14 cellular contexts compared by ENCODE assay signal in the genomic region with DNA sequence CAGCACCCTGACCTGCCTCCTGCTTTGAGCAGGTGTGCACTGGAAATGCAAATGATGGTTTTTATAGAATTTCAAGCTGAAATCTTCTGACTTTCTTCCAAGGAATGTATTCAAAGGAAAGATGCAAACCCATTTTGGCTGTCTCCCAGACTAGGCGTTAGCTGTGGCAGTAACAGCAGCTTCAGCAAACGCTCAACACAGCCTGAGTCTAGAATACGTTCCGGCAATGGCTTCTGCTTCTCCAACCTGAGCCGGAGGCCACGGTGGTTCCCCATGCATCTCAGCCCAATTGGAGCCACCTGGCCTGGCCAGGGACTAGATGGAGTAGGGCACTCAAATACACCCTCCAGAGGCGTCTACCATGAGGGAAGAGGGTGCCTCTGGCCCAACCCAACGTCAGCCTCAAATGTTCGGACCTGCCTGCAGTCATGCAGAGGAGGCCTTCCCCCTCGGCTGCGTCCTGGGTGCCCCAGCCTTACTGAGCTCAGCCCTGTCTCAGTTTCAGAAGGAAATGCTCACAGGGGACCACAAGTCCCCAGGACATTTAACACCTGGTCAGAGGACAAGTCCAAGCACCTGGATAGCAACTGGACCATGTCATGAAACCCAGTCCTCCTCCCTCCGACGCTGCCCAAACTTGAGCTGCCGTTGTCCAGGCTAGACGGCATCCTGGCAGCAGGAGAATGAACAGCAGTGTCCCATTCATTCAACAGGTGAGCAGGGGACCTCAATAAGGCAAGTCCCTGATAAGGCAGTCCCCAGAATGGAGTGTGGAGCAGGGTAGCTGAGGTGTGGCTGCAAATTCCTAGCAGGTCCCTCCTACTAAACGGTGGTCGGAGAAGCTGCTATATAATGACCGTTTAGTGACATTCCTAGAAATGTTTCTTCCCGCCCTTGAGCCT.
"Had no signal": no experiment of that assay in that cellular context is flagged by ENCODE, and none has a peak within 500 bp of the region (broad histone marks: within the 10 kb centered on the region; RNA-seq: fewer than 3 reads in every experiment).

No MANE protein-coding gene starts in this region.

- H3K9me3 ChIP-seq: breast epithelium, esophagus squamous epithelium, gastroesophageal sphincter had no signal

- H3K9me3 Mint-ChIP-seq: neural progenitor cell; T-helper 2 cell treated with Interferon-gamma antibody and Interleukin-4, amounts not matched to agents 5 μg/mL and 100 μg/mL, for 36 hours had no signal

- H3K36me3 Mint-ChIP-seq: neural progenitor cell had no signal

- H3K27ac ChIP-seq: breast epithelium, esophagus squamous epithelium, gastroesophageal sphincter, neural progenitor cell had no signal

- H3K27ac Mint-ChIP-seq: activated naive CD8-positive, alpha-beta T cell; neural progenitor cell; T-helper 2 cell treated with Interferon-gamma antibody and Interleukin-4, amounts not matched to agents 5 μg/mL and 100 μg/mL, for 36 hours had no signal

- H3K4me3 Mint-ChIP-seq: activated naive CD8-positive, alpha-beta T cell; neural progenitor cell; T-helper 2 cell treated with Interferon-gamma antibody and Interleukin-4, amounts not matched to agents 5 μg/mL and 100 μg/mL, for 36 hours had no signal

- H3K27me3 Mint-ChIP-seq: activated naive CD8-positive, alpha-beta T cell had no signal

- H3K9ac ChIP-seq: neural progenitor cell had no signal

- ATAC-seq: activated CD4-positive, CD25-positive, alpha-beta regulatory T cell treated with anti-CD3 and anti-CD28 coated beads, Interleukin-2, amount 50 U/mL, for 24 hours; sciatic nerve had no signal

- DNase-seq: activated gamma-delta T cell; activated T-cell treated with anti-CD3 and anti-CD28 coated beads, Interleukin-2, amount 50 U/mL, for 48 hours; esophagus squamous epithelium; kidney; midbrain; stimulated activated naive CD4-positive, alpha-beta T cell treated with Interleukin-2 at 50 U/mL for 16 hours; SW 1271 had no signal

- H3K4me3 ChIP-seq: breast epithelium, esophagus squamous epithelium, gastroesophageal sphincter, neural progenitor cell had no signal

- H3K27me3 ChIP-seq: breast epithelium, esophagus squamous epithelium, gastroesophageal sphincter had no signal

- H3K4me1 ChIP-seq: breast epithelium had no signal

- H3K36me3 ChIP-seq: breast epithelium, gastroesophageal sphincter, neural progenitor cell had no signal
